Comparison of ENCODE assay signal across 1 cellular context in the genomic region with DNA sequence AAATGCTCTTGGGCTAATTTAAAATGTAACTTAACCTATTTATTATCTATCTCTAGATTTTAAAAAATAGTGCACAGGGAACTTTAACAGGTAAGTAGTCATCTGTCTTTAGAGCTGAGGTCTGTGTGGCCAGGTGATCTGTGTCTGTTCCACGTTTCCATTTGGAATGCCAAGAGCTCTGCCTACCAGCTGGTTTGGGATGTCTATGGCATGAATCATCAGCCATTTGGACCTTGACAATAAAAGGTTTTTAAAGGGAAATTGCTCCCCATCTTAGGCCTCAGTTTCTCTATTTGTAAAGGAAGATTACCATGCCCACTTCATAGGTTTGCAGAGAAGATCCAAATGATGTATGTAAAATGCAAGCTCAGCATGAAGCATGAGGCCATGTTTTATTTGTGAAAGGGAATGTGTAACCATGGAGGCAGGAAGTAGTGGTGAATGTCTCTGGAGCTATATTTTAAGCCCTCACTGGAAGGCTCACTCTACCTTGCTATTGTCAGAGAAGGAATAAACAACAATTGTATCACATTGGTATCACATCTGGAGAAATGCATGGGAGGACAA.
TF ChIP-seq lines count a peak whose summit lies in the region.

No MANE protein-coding gene starts in this region.

TF ChIP-seq in K562, 482 proteins besides CTCF, POLR2A, EP300 and RAD21 (continued from another document):
- TF ChIP-seq SIX5 (IDR thresholded peaks at IDR 0.05; ENCODE audit: borderline replicate concordance in 1 of 2, insufficient read depth in 1 of 2, low read depth in 1 of 2, low read length in 2 of 2) (no peak), HNRNPUL1 (IDR thresholded peaks at IDR 0.05; ENCODE audit: low read length) (no peak), GTF2B (IDR thresholded peaks at IDR 0.05; ENCODE audit: extremely low read depth, insufficient read length) (no peak), ZNF197 (CRISPR knock-in tag; IDR thresholded peaks at IDR 0.05; ENCODE audit: low read depth) (no peak), MYBL2 (IDR thresholded peaks at IDR 0.05; ENCODE audit: low read depth) (no peak), MYBL2 (CRISPR knock-in tag; IDR thresholded peaks at IDR 0.05; ENCODE audit: borderline replicate concordance) (no peak), MBD2 (IDR thresholded peaks at IDR 0.05; ENCODE audit: borderline replicate concordance, low read depth) (no peak), HNRNPK (IDR thresholded peaks at IDR 0.05; ENCODE audit: low read depth, low read length, poor library complexity, severe bottlenecking) (no peak), MAFK (IDR thresholded peaks at IDR 0.05; ENCODE audit: low read length) (0 out of 2 replicates have a peak, but pooled peaks have one; percentile 25), ZNF316 (IDR thresholded peaks at IDR 0.05) (peak; percentile 29; the same call in 1 of the 2 replicates), C11orf30 (IDR thresholded peaks at IDR 0.05; ENCODE audit: low read depth) (peak; percentile 17; the same call in 1 of the 2 replicates), PATZ1 (CRISPR knock-in tag; IDR thresholded peaks at IDR 0.05; ENCODE audit: borderline replicate concordance) (no peak), MAFF (IDR thresholded peaks at IDR 0.05; ENCODE audit: low read length) (peak; percentile 42; the same call in 1 of the 2 replicates), CCNT2 (IDR thresholded peaks at IDR 0.05; ENCODE audit: borderline replicate concordance, extremely low read depth, insufficient read length, low read depth, low read length) (no peak), HDGF (IDR thresholded peaks at IDR 0.05) (no peak), ZNF274 (IDR thresholded peaks at IDR 0.05; ENCODE audit: borderline replicate concordance, low read depth, low read length) (no peak), RB1 (IDR thresholded peaks at IDR 0.05; ENCODE audit: low read depth) (no peak), ZBTB7A (IDR thresholded peaks at IDR 0.05; ENCODE audit: borderline replicate concordance, control insufficient read depth, low read depth, low read length) (no peak), E2F4 (CRISPR knock-in tag; IDR thresholded peaks at IDR 0.05; ENCODE audit: low read depth) (no peak), SIRT6 (IDR thresholded peaks at IDR 0.05; ENCODE audit: low read depth, low read length) (no peak), MAFG (tag; conservative IDR thresholded peaks at IDR 0.05) (0 out of 2 replicates have a peak, but pooled peaks have one; percentile 31), CEBPB (tag; IDR thresholded peaks at IDR 0.05) (no peak), HIVEP1 (CRISPR knock-in tag; IDR thresholded peaks at IDR 0.05) (no peak), KHSRP (IDR thresholded peaks at IDR 0.05) (no peak), DACH1 (IDR thresholded peaks at IDR 0.05; ENCODE audit: partially characterized antibody) (no peak)
- TF ChIP-seq, protein P1, sequence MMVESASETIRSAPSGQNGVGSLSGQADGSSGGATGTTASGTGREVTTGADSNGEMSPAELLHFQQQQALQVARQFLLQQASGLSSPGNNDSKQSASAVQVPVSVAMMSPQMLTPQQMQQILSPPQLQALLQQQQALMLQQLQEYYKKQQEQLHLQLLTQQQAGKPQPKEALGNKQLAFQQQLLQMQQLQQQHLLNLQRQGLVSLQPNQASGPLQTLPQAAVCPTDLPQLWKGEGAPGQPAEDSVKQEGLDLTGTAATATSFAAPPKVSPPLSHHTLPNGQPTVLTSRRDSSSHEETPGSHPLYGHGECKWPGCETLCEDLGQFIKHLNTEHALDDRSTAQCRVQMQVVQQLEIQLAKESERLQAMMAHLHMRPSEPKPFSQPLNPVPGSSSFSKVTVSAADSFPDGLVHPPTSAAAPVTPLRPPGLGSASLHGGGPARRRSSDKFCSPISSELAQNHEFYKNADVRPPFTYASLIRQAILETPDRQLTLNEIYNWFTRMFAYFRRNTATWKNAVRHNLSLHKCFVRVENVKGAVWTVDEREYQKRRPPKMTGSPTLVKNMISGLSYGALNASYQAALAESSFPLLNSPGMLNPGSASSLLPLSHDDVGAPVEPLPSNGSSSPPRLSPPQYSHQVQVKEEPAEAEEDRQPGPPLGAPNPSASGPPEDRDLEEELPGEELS (CRISPR knock-in tag; IDR thresholded peaks at IDR 0.05; ENCODE audit: borderline replicate concordance) = no peak
- TF ChIP-seq, protein P2, sequence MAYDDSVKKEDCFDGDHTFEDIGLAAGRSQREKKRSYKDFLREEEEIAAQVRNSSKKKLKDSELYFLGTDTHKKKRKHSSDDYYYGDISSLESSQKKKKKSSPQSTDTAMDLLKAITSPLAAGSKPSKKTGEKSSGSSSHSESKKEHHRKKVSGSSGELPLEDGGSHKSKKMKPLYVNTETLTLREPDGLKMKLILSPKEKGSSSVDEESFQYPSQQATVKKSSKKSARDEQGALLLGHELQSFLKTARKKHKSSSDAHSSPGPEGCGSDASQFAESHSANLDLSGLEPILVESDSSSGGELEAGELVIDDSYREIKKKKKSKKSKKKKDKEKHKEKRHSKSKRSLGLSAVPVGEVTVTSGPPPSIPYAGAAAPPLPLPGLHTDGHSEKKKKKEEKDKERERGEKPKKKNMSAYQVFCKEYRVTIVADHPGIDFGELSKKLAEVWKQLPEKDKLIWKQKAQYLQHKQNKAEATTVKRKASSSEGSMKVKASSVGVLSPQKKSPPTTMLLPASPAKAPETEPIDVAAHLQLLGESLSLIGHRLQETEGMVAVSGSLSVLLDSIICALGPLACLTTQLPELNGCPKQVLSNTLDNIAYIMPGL (CRISPR knock-in tag; IDR thresholded peaks at IDR 0.05) = no peak
- TF ChIP-seq, protein P3, sequence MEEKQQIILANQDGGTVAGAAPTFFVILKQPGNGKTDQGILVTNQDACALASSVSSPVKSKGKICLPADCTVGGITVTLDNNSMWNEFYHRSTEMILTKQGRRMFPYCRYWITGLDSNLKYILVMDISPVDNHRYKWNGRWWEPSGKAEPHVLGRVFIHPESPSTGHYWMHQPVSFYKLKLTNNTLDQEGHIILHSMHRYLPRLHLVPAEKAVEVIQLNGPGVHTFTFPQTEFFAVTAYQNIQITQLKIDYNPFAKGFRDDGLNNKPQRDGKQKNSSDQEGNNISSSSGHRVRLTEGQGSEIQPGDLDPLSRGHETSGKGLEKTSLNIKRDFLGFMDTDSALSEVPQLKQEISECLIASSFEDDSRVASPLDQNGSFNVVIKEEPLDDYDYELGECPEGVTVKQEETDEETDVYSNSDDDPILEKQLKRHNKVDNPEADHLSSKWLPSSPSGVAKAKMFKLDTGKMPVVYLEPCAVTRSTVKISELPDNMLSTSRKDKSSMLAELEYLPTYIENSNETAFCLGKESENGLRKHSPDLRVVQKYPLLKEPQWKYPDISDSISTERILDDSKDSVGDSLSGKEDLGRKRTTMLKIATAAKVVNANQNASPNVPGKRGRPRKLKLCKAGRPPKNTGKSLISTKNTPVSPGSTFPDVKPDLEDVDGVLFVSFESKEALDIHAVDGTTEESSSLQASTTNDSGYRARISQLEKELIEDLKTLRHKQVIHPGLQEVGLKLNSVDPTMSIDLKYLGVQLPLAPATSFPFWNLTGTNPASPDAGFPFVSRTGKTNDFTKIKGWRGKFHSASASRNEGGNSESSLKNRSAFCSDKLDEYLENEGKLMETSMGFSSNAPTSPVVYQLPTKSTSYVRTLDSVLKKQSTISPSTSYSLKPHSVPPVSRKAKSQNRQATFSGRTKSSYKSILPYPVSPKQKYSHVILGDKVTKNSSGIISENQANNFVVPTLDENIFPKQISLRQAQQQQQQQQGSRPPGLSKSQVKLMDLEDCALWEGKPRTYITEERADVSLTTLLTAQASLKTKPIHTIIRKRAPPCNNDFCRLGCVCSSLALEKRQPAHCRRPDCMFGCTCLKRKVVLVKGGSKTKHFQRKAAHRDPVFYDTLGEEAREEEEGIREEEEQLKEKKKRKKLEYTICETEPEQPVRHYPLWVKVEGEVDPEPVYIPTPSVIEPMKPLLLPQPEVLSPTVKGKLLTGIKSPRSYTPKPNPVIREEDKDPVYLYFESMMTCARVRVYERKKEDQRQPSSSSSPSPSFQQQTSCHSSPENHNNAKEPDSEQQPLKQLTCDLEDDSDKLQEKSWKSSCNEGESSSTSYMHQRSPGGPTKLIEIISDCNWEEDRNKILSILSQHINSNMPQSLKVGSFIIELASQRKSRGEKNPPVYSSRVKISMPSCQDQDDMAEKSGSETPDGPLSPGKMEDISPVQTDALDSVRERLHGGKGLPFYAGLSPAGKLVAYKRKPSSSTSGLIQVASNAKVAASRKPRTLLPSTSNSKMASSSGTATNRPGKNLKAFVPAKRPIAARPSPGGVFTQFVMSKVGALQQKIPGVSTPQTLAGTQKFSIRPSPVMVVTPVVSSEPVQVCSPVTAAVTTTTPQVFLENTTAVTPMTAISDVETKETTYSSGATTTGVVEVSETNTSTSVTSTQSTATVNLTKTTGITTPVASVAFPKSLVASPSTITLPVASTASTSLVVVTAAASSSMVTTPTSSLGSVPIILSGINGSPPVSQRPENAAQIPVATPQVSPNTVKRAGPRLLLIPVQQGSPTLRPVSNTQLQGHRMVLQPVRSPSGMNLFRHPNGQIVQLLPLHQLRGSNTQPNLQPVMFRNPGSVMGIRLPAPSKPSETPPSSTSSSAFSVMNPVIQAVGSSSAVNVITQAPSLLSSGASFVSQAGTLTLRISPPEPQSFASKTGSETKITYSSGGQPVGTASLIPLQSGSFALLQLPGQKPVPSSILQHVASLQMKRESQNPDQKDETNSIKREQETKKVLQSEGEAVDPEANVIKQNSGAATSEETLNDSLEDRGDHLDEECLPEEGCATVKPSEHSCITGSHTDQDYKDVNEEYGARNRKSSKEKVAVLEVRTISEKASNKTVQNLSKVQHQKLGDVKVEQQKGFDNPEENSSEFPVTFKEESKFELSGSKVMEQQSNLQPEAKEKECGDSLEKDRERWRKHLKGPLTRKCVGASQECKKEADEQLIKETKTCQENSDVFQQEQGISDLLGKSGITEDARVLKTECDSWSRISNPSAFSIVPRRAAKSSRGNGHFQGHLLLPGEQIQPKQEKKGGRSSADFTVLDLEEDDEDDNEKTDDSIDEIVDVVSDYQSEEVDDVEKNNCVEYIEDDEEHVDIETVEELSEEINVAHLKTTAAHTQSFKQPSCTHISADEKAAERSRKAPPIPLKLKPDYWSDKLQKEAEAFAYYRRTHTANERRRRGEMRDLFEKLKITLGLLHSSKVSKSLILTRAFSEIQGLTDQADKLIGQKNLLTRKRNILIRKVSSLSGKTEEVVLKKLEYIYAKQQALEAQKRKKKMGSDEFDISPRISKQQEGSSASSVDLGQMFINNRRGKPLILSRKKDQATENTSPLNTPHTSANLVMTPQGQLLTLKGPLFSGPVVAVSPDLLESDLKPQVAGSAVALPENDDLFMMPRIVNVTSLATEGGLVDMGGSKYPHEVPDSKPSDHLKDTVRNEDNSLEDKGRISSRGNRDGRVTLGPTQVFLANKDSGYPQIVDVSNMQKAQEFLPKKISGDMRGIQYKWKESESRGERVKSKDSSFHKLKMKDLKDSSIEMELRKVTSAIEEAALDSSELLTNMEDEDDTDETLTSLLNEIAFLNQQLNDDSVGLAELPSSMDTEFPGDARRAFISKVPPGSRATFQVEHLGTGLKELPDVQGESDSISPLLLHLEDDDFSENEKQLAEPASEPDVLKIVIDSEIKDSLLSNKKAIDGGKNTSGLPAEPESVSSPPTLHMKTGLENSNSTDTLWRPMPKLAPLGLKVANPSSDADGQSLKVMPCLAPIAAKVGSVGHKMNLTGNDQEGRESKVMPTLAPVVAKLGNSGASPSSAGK (IDR thresholded peaks at IDR 0.05) = no peak
